ENCODE assay signal across 9 cellular contexts in genomic region chr15:80251505-80252280, GRCh38. TPM values are rescaled to one million over a fixed set of nuclear protein-coding genes. Genes with fewer than 3 reads are reported as not detected.
DNase-seq lines count a peak whose midpoint lies in the region; ATAC-seq and TF ChIP-seq lines count a peak whose summit lies in the region.
"Had no signal": no experiment of that assay in that cellular context is flagged by ENCODE, and none has a peak within 500 bp of the region (broad histone marks: within the 10 kb centered on the region; RNA-seq: fewer than 3 reads in every experiment).

Gene CTXND1, minus strand, starts transcription at chr15:80252213. Its CDS starts 50,264 bp downstream, at chr15:80201949.

- H2AFZ ChIP-seq in neural cell (ENCODE audit: low read depth, low read length) = no peak within 1 kb of the TSS

- no peak within 1 kb of the TSS for H3K4me2 ChIP-seq in neural cell (ENCODE audit: low read length)

- H3K9me3 ChIP-seq in MG63 (no peaks in the 10 kb centered on the region), esophagus muscularis mucosa (no peaks in the 10 kb centered on the region), neural cell (ENCODE audit: low read length) (no peaks in the 10 kb centered on the region)

- under 1% methylated on average over 30 of the region's 97 CpGs for WGBS in esophagus muscularis mucosa

- no peak for TF ChIP-seq CTCF in esophagus muscularis mucosa (IDR thresholded peaks at IDR 0.05)
- peak; percentile 12 for TF ChIP-seq CTCF in neural cell (IDR thresholded peaks at IDR 0.05; ENCODE audit: poor library complexity, severe bottlenecking)

- H3K4me1 ChIP-seq in esophagus muscularis mucosa = peaks cover 0 to 15% (median 12%) of the 10 kb centered on the region in 4 donors

- no peaks in the 10 kb centered on the region for H3K36me3 ChIP-seq in MG63
- peaks cover 0 to 2% (median 0%) of the 10 kb centered on the region in 4 donors for H3K36me3 ChIP-seq in esophagus muscularis mucosa
- no peaks in the 10 kb centered on the region for H3K36me3 ChIP-seq in neural cell (ENCODE audit: insufficient read depth, low read length)

- H4K20me1 ChIP-seq in neural cell (ENCODE audit: insufficient read depth) = no peaks in the 10 kb centered on the region

- TF ChIP-seq EP300 in esophagus muscularis mucosa (IDR thresholded peaks at IDR 0.05) (no peak), neural cell (conservative IDR thresholded peaks at IDR 0.05; ENCODE audit: poor library complexity, severe bottlenecking) (no peak)

- H3K27ac ChIP-seq in esophagus muscularis mucosa (replicated peaks in 1 of 4) (peak within 1 kb of the TSS; percentile 40 to 66 (median 52)), neural cell (ENCODE audit: low read length) (no peak within 1 kb of the TSS)

- H3F3A ChIP-seq in neural cell (ENCODE audit: insufficient read depth, low read length, poor library complexity, severe bottlenecking) = no peaks in the 10 kb centered on the region

- H3K9ac ChIP-seq in neural cell (ENCODE audit: low read length) = peak within 1 kb of the TSS; percentile 38

- peaks cover 66% of the 10 kb centered on the region for H3K27me3 ChIP-seq in MG63
- H3K27me3 ChIP-seq in esophagus muscularis mucosa = peaks cover 5 to 86% (median 33%) of the 10 kb centered on the region in 4 donors
- peaks cover 55% of the 10 kb centered on the region for H3K27me3 ChIP-seq in neural cell (ENCODE audit: insufficient read depth, low read depth, low read length)

- TF ChIP-seq RAD21 in neural cell (conservative IDR thresholded peaks at IDR 0.05) = no peak

- DNase-seq in AG20443 (ENCODE audit: low spot score) (peak; percentile 45), MG63 (peak; percentile 15), esophagus muscularis mucosa (ENCODE audit: extremely low spot score) (no peak), GM19240 (ENCODE audit: insufficient read length, low spot score) (no peak), NCI-H1930 (lab: John Stamatoyannopoulos, UW) (no peak)
- no peak for DNase-seq in NK-92 treated with Interleukin-12 subunit alpha and Interleukin-12 subunit beta, amount 100 ng/mL, for 24 hours (lab: John Stamatoyannopoulos, UW)

- H3K4me3 ChIP-seq in MG63 (no peak within 1 kb of the TSS; the same call in 1 of the 2 replicates), esophagus muscularis mucosa (peak within 1 kb of the TSS; percentile 48 to 55 (median 51)), neural cell (ENCODE audit: low read length) (peak within 1 kb of the TSS; percentile 63)

- no peak for ATAC-seq in GM21447 (IDR thresholded peaks at IDR 0.05; ENCODE audit: unreplicated experiment)

- no peaks in the 10 kb centered on the region for H3K79me2 ChIP-seq in neural cell (replicated peaks; ENCODE audit: insufficient read depth, low read length)

- intact Hi-C loops in esophagus muscularis mucosa (cut with DNase I) = no loop called here

- no peaks in the 10 kb centered on the region for H3K9me2 ChIP-seq in neural cell (ENCODE audit: insufficient read depth, low read length)

- no peak for TF ChIP-seq POLR2A in esophagus muscularis mucosa (IDR thresholded peaks at IDR 0.05; ENCODE audit: low read depth)

TF ChIP-seq in neural cell, 6 proteins besides CTCF, POLR2A, EP300 and RAD21:
- TF ChIP-seq, protein P1, sequence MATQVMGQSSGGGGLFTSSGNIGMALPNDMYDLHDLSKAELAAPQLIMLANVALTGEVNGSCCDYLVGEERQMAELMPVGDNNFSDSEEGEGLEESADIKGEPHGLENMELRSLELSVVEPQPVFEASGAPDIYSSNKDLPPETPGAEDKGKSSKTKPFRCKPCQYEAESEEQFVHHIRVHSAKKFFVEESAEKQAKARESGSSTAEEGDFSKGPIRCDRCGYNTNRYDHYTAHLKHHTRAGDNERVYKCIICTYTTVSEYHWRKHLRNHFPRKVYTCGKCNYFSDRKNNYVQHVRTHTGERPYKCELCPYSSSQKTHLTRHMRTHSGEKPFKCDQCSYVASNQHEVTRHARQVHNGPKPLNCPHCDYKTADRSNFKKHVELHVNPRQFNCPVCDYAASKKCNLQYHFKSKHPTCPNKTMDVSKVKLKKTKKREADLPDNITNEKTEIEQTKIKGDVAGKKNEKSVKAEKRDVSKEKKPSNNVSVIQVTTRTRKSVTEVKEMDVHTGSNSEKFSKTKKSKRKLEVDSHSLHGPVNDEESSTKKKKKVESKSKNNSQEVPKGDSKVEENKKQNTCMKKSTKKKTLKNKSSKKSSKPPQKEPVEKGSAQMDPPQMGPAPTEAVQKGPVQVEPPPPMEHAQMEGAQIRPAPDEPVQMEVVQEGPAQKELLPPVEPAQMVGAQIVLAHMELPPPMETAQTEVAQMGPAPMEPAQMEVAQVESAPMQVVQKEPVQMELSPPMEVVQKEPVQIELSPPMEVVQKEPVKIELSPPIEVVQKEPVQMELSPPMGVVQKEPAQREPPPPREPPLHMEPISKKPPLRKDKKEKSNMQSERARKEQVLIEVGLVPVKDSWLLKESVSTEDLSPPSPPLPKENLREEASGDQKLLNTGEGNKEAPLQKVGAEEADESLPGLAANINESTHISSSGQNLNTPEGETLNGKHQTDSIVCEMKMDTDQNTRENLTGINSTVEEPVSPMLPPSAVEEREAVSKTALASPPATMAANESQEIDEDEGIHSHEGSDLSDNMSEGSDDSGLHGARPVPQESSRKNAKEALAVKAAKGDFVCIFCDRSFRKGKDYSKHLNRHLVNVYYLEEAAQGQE (IDR thresholded peaks at IDR 0.05; ENCODE audit: borderline replicate concordance) = no peak
- TF ChIP-seq EZH2 (IDR thresholded peaks at IDR 0.05; ENCODE audit: borderline replicate concordance, insufficient read depth, low read length, poor library complexity, severe bottlenecking) (no peak), TAF1 (IDR thresholded peaks at IDR 0.05; ENCODE audit: low read depth) (no peak), MXI1 (conservative IDR thresholded peaks at IDR 0.05; ENCODE audit: poor library complexity, severe bottlenecking) (peak; percentile 33), SMC3 (conservative IDR thresholded peaks at IDR 0.05; ENCODE audit: poor library complexity) (no peak), POLR2AphosphoS5 (IDR thresholded peaks at IDR 0.05) (peak; percentile 3)

RNA-seq across cellular contexts. Expression of gene CTXND1, which starts in this region (rescaled TPM):
- total RNA-seq in MG63 (2014; rRNA removed; shearing (Covaris generic); ENCODE audit: low replicate concordance) = not detected in 2 replicates
- total RNA-seq in esophagus muscularis mucosa = under 1 TPM; 0.33 to 0.80 (median 0.56) TPM
- 0.08 TPM in 1 of 2 replicates, not detected in the other for polyA plus RNA-seq in neural cell
- polyA minus RNA-seq in neural cell = not detected in 2 replicates
- total RNA-seq: pulmonary artery endothelial cell had no signal

Comparison
In these comparisons a context has a peak if more than half of its experiments do, and no peak if none do; other contexts are left out.
1. Peak in DNase-seq in MG63; RNA of the gene not detected or under 1 TPM.